Comparison of ENCODE assay signal across 1 cellular context in genomic region chr7:100575206-100575631, GRCh38.
TF ChIP-seq lines count a peak whose summit lies in the region.

No MANE protein-coding gene starts in this region.

TF ChIP-seq in HEK293, 187 proteins besides CTCF, POLR2A, EP300 and RAD21 (continued from another document):
- TF ChIP-seq ZSCAN30 (tag by site-specific recombination; IDR thresholded peaks at IDR 0.05) = no peak
- TF ChIP-seq ZNF548 (tag by site-specific recombination; IDR thresholded peaks at IDR 0.05) = no peak
- no peak for TF ChIP-seq ZNF23 (tag by site-specific recombination; IDR thresholded peaks at IDR 0.05; ENCODE audit: borderline replicate concordance)
- TF ChIP-seq PRDM10 (tag by site-specific recombination; IDR thresholded peaks at IDR 0.05) = no peak
- no peak for TF ChIP-seq TSHZ1 (tag by site-specific recombination; IDR thresholded peaks at IDR 0.05; ENCODE audit: borderline replicate concordance)
